Comparison of ENCODE assay signal across 4 cellular contexts in the genomic region with DNA sequence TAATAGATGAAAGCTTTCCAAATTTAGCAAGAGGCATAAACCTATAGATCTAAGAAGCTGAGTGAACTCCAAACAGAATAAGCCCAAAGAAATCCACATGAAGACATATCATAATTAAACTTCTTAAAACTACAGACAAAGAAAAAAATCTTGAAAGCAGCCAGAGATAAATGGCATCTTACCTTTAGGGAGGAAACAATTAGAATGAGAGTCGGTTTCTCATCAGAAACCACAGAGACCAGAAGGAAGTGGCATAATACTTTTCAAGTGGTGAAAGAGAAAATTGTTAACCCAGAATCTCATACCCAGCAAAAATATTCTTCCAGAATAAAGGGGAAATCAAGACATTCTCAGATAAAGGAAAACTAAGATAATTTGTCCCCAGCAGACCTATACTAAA.
"Had no signal": no experiment of that assay in that cellular context is flagged by ENCODE, and none has a peak within 500 bp of the region (broad histone marks: within the 10 kb centered on the region; RNA-seq: fewer than 3 reads in every experiment).

No MANE protein-coding gene starts in this region.

- H2AFZ ChIP-seq: GM23338 had no signal

- H3K4me3 ChIP-seq: GM23338 had no signal

- H3K27ac Mint-ChIP-seq: GM23338, H9 had no signal

- ATAC-seq: GM23338 had no signal

- H3K4me3 Mint-ChIP-seq: GM23338, H9 had no signal

- DNase-seq: H9, HCEC 1CT, IMR-90 had no signal

- H3K4me2 ChIP-seq: GM23338 had no signal

- H3K4me1 Mint-ChIP-seq: GM23338, H9 had no signal
